In genomic region chr17:1478418-1478817, GRCh38 we compare ENCODE assay signal across 23 cellular contexts.
"Had no signal": no experiment of that assay in that cellular context is flagged by ENCODE, and none has a peak within 500 bp of the region (broad histone marks: within the 10 kb centered on the region; RNA-seq: fewer than 3 reads in every experiment).

No MANE protein-coding gene starts in this region.

- H3K4me3 ChIP-seq: dorsolateral prefrontal cortex, lung, pancreas, right lobe of liver, stomach, testis, tibial artery had no signal

- DNase-seq: dorsolateral prefrontal cortex; effector CD4-positive, alpha-beta T cell; head of caudate nucleus; kidney; mesendoderm; midbrain; naive thymus-derived CD4-positive, alpha-beta T cell; pancreas; small intestine; stimulated activated CD4-positive, alpha-beta T cell treated with anti-CD3 and anti-CD28 coated beads, Interleukin-15, amount 100 ng/mL, for 24 hours; stimulated activated CD4-positive, alpha-beta T cell treated with anti-CD3 and anti-CD28 coated beads, Interleukin-4, amount 100 ng/mL, for 1 hour; stimulated activated CD8-positive, alpha-beta memory T cell treated with anti-CD3 and anti-CD28 coated beads, Interleukin-4, amount 100 ng/mL, for 48 hours; stimulated activated naive CD4-positive, alpha-beta T cell treated with Interleukin-2 at 50 U/mL for 16 hours; stomach; substantia nigra; testis; tibial artery had no signal

- H3K4me1 ChIP-seq: right lobe of liver had no signal

- H3K36me3 ChIP-seq: neutrophil had no signal

- H3K27ac ChIP-seq: dorsolateral prefrontal cortex, neutrophil, pancreas, right lobe of liver, stomach, testis had no signal

- FAIRE-seq: colon, frontal cortex, kidney, pancreas, small intestine had no signal

- H3K27me3 ChIP-seq: dorsolateral prefrontal cortex, pancreas, right lobe of liver, stomach, testis, tibial artery had no signal

- H3K9me3 ChIP-seq: neutrophil, pancreas, right lobe of liver, stomach, testis, tibial artery had no signal

- ATAC-seq: left lobe of liver; naive thymus-derived CD4-positive, alpha-beta T cell; pancreas; right lobe of liver had no signal
